In genomic region chr5:1030801-1031271, GRCh38 we compare ENCODE assay signal across 26 cellular contexts. TPM values are rescaled to one million over a fixed set of nuclear protein-coding genes. Genes with fewer than 3 reads are reported as not detected.
"Had no signal": no experiment of that assay in that cellular context is flagged by ENCODE, and none has a peak within 500 bp of the region (broad histone marks: within the 10 kb centered on the region; RNA-seq: fewer than 3 reads in every experiment).

No MANE protein-coding gene starts in this region.

- H3K4me1 Mint-ChIP-seq: activated B cell treated with CpG ODN at 0.5 μM for 24 hours; activated naive CD4-positive, alpha-beta T cell treated with anti-CD3 and anti-CD28 coated beads, Interleukin-2, amount 50 U/mL, for 24 hours had no signal

- H3K4me3 ChIP-seq: coronary artery, dorsolateral prefrontal cortex, gastrocnemius medialis, lung, testis, transverse colon had no signal

- H3K4me3 Mint-ChIP-seq: activated B cell treated with CpG ODN at 0.5 μM for 24 hours; activated CD8-positive, alpha-beta T cell treated with anti-CD3 and anti-CD28 coated beads for 36 hours; activated naive CD4-positive, alpha-beta T cell treated with anti-CD3 and anti-CD28 coated beads, Interleukin-2, amount 50 U/mL, for 24 hours; natural killer cell treated with Interleukin-12 subunit alpha and Interleukin-12 subunit beta and Interleukin-15 and Interleukin-18, amount 100 ng/mL, for 72 hours; T-helper 2 cell treated with Interferon-gamma antibody and Interleukin-4, amounts not matched to agents 5 μg/mL and 100 μg/mL, for 36 hours had no signal

- DNase-seq: activated B cell treated with CpG ODN at 0.5 μM for 24 hours; activated CD4-positive, alpha-beta T cell treated with anti-CD3 and anti-CD28 coated beads, Interleukin-2, amount 50 U/mL, for 1 hour; activated CD8-positive, alpha-beta T cell treated with anti-CD3 and anti-CD28 coated beads for 36 hours; activated T-cell treated with anti-CD3 and anti-CD28 coated beads, Interleukin-2, amount 50 U/mL, for 48 hours; cerebellar nuclear complex; effector memory CD4-positive, alpha-beta T cell; erythroblast; gastrocnemius medialis; islet precursor cell; left colon; mesendoderm; stimulated activated CD4-positive, alpha-beta T cell treated with anti-CD3 and anti-CD28 coated beads, Interleukin-15, amount 100 ng/mL, for 24 hours; stimulated activated CD4-positive, alpha-beta T cell treated with anti-CD3 and anti-CD28 coated beads, Interleukin-2, amount 100 ng/mL, for 24 hours; stimulated activated naive CD8-positive, alpha-beta T cell treated with anti-CD3 and anti-CD28 coated beads, Interleukin-15, Interleukin-2, amounts not matched to agents 100 U/mL and 50 U/mL, for 24 hours; testis; transverse colon had no signal

- H3K4me1 ChIP-seq: gastrocnemius medialis, testis, transverse colon had no signal

- H3K27me3 ChIP-seq: testis, transverse colon had no signal

- H3K27me3 Mint-ChIP-seq: activated naive CD4-positive, alpha-beta T cell treated with anti-CD3 and anti-CD28 coated beads, Interleukin-2, amount 50 U/mL, for 24 hours; natural killer cell treated with Interleukin-12 subunit alpha and Interleukin-12 subunit beta and Interleukin-15 and Interleukin-18, amount 100 ng/mL, for 72 hours; progenitor cell of endocrine pancreas had no signal

- H3K9me3 Mint-ChIP-seq: activated B cell treated with CpG ODN at 0.5 μM for 24 hours; activated CD8-positive, alpha-beta T cell treated with anti-CD3 and anti-CD28 coated beads for 36 hours; activated naive CD4-positive, alpha-beta T cell treated with anti-CD3 and anti-CD28 coated beads, Interleukin-2, amount 50 U/mL, for 24 hours; activated T-helper 2 cell treated with anti-CD3 and anti-CD28 coated beads, Interferon-gamma antibody, Interleukin-2, Interleukin-4, amounts not matched to agents 10 μg/mL and 5 μg/mL and 100 μg/mL, durations not matched to agents 14 hours and 24 hours and 36 hours; natural killer cell treated with Interleukin-12 subunit alpha and Interleukin-12 subunit beta and Interleukin-15 and Interleukin-18, amount 100 ng/mL, for 72 hours; T-helper 2 cell treated with Interferon-gamma antibody and Interleukin-4, amounts not matched to agents 5 μg/mL and 100 μg/mL, for 36 hours had no signal

- H3K27ac ChIP-seq: coronary artery, dorsolateral prefrontal cortex, gastrocnemius medialis, testis, transverse colon had no signal

- ATAC-seq: activated CD8-positive, alpha-beta T cell treated with anti-CD3 and anti-CD28 coated beads for 36 hours; gastrocnemius medialis; left colon; natural killer cell treated with Interleukin-12 subunit alpha and Interleukin-12 subunit beta and Interleukin-15 and Interleukin-18, amount 100 ng/mL, for 72 hours; stimulated activated naive CD8-positive, alpha-beta T cell treated with anti-CD3 and anti-CD28 coated beads, Interleukin-15, Interleukin-2, amounts not matched to agents 100 U/mL and 50 U/mL, for 24 hours had no signal

- H3K27ac Mint-ChIP-seq: activated B cell treated with CpG ODN at 0.5 μM for 24 hours; activated CD8-positive, alpha-beta T cell treated with anti-CD3 and anti-CD28 coated beads for 36 hours; activated naive CD4-positive, alpha-beta T cell treated with anti-CD3 and anti-CD28 coated beads, Interleukin-2, amount 50 U/mL, for 24 hours; activated T-helper 2 cell treated with anti-CD3 and anti-CD28 coated beads, Interferon-gamma antibody, Interleukin-2, Interleukin-4, amounts not matched to agents 10 μg/mL and 5 μg/mL and 100 μg/mL, durations not matched to agents 14 hours and 24 hours and 36 hours; natural killer cell treated with Interleukin-12 subunit alpha and Interleukin-12 subunit beta and Interleukin-15 and Interleukin-18, amount 100 ng/mL, for 72 hours; progenitor cell of endocrine pancreas; T-helper 2 cell treated with Interferon-gamma antibody and Interleukin-4, amounts not matched to agents 5 μg/mL and 100 μg/mL, for 36 hours had no signal

- H3K9me3 ChIP-seq: gastrocnemius medialis, testis, transverse colon had no signal

- H3K36me3 ChIP-seq: gastrocnemius medialis, transverse colon had no signal

- H3K36me3 Mint-ChIP-seq: activated naive CD4-positive, alpha-beta T cell treated with anti-CD3 and anti-CD28 coated beads, Interleukin-2, amount 50 U/mL, for 24 hours; natural killer cell treated with Interleukin-12 subunit alpha and Interleukin-12 subunit beta and Interleukin-15 and Interleukin-18, amount 100 ng/mL, for 72 hours had no signal

RNA-seq across cellular contexts. Expression of gene NKD2, which starts 22.2 kb away (rescaled TPM):
- total RNA-seq: gastrocnemius medialis, mononuclear cell, myocyte had no signal
